In the genomic region with DNA sequence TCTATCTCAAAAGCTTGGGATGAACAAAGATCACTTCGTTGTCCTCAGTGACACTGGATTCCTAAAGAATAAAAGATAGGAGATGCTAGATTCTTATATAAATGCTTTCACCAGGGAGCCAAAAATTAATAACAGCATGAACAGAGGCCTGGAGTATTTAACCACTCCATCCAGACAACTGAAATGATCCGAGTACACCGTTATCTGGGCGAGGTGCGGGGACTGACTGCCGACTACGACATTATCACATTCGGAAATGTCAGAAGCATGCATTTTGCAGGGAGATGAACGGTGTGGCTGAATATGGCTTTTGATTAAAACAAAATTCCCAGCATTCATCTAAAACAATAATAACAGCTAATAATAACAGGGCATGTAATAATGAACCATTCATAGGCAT, we compare ENCODE assay signal across 14 cellular contexts. TPM values are rescaled to one million over a fixed set of nuclear protein-coding genes. Genes with fewer than 3 reads are reported as not detected.
DNase-seq lines count a peak whose midpoint lies in the region; ATAC-seq and TF ChIP-seq lines count a peak whose summit lies in the region.
"Had no signal": no experiment of that assay in that cellular context is flagged by ENCODE, and none has a peak within 500 bp of the region (broad histone marks: within the 10 kb centered on the region; RNA-seq: fewer than 3 reads in every experiment).

No MANE protein-coding gene starts in this region.

- H3K36me3 Mint-ChIP-seq in brain = no peaks in the 10 kb centered on the region
- H3K36me3 Mint-ChIP-seq: CD8-positive, alpha-beta memory T cell had no signal

- no peak for TF ChIP-seq EP300 in neural cell (conservative IDR thresholded peaks at IDR 0.05; ENCODE audit: poor library complexity, severe bottlenecking)

- DNase-seq in NCI-H2227 treated with DMSO at 0.1 percent for 48 hours (lab: John Stamatoyannopoulos, UW) (peak; percentile 45), NCI-H2227 (lab: John Stamatoyannopoulos, UW; ENCODE audit: unreplicated experiment) (no peak), Karpas-422 (no peak), putamen (ENCODE audit: low spot score) (no peak)
- DNase-seq in stimulated activated naive CD4-positive, alpha-beta T cell treated with Interleukin-2 at 50 U/mL for 16 hours (lab: John Stamatoyannopoulos, UW) = no peak
- DNase-seq: Caco-2; CD8-positive, alpha-beta memory T cell; GF-D8 had no signal

- H3K4me1 Mint-ChIP-seq in brain = peaks cover 17% of the 10 kb centered on the region

- H2AFZ ChIP-seq in Karpas-422 (ENCODE audit: low read length) = no peak overlapping the region
- H2AFZ ChIP-seq in neural cell (ENCODE audit: low read depth, low read length) = no peak overlapping the region

- H3K27me3 ChIP-seq in Karpas-422 (ENCODE audit: low read length) = no peaks in the 10 kb centered on the region
- H3K27me3 ChIP-seq in neural cell (ENCODE audit: insufficient read depth, low read depth, low read length) = no peaks in the 10 kb centered on the region
- H3K27me3 ChIP-seq: BLaER1 had no signal

- peak overlapping the region; percentile 68 for H3K9ac ChIP-seq in Karpas-422 (ENCODE audit: low read length)
- H3K9ac ChIP-seq in neural cell (ENCODE audit: low read length) = peak overlapping the region; percentile 34
- H3K9ac ChIP-seq: BLaER1 had no signal

- no peaks in the 10 kb centered on the region for H4K20me1 ChIP-seq in Karpas-422 (ENCODE audit: insufficient read depth, low read depth, low read length)
- H4K20me1 ChIP-seq in neural cell (ENCODE audit: insufficient read depth) = no peaks in the 10 kb centered on the region
- H4K20me1 ChIP-seq: BLaER1 had no signal

- H3K27me3 Mint-ChIP-seq in brain = peaks cover 9% of the 10 kb centered on the region

- ATAC-seq in GM18909 (IDR thresholded peaks at IDR 0.05; ENCODE audit: poor library complexity, unreplicated experiment) = no peak

- H3F3A ChIP-seq in neural cell (ENCODE audit: insufficient read depth, low read length, poor library complexity, severe bottlenecking) = no peaks in the 10 kb centered on the region

- H3K4me1 ChIP-seq in Karpas-422 (ENCODE audit: low read length) = peaks cover 15% of the 10 kb centered on the region
- H3K4me1 ChIP-seq: HAP-1 had no signal

- TF ChIP-seq RAD21 in neural cell (conservative IDR thresholded peaks at IDR 0.05) = no peak

- H3K4me2 ChIP-seq in Karpas-422 (ENCODE audit: low read depth, low read length, poor library complexity, severe bottlenecking) (peak overlapping the region; percentile 83), neural cell (ENCODE audit: low read length) (no peak overlapping the region)

- no peak for TF ChIP-seq CTCF in brain (conservative IDR thresholded peaks at IDR 0.05)
- TF ChIP-seq CTCF in neural cell (IDR thresholded peaks at IDR 0.05; ENCODE audit: poor library complexity, severe bottlenecking) = no peak

- H3K9me3 ChIP-seq in Karpas-422 (ENCODE audit: low read length) = no peaks in the 10 kb centered on the region; the same call in 1 of the 2 replicates
- H3K9me3 ChIP-seq in neural cell (ENCODE audit: low read length) = no peaks in the 10 kb centered on the region
- H3K9me3 ChIP-seq: Caco-2, HAP-1 had no signal

- H3K9me2 ChIP-seq in Karpas-422 (replicated peaks; ENCODE audit: insufficient read depth, low read length) = no peaks in the 10 kb centered on the region
- no peaks in the 10 kb centered on the region for H3K9me2 ChIP-seq in neural cell (ENCODE audit: insufficient read depth, low read length)

- peak overlapping the region; percentile 70 for H3K4me3 ChIP-seq in Karpas-422 (ENCODE audit: low read length)
- no peak overlapping the region for H3K4me3 ChIP-seq in neural cell (ENCODE audit: low read length)
- H3K4me3 ChIP-seq: BLaER1, HAP-1 had no signal

- H3K4me3 Mint-ChIP-seq in brain = no peak overlapping the region
- H3K4me3 Mint-ChIP-seq: CD8-positive, alpha-beta memory T cell had no signal

- no peaks in the 10 kb centered on the region for H3K36me3 ChIP-seq in Karpas-422 (ENCODE audit: insufficient read depth, low read length)
- no peaks in the 10 kb centered on the region for H3K36me3 ChIP-seq in neural cell (ENCODE audit: insufficient read depth, low read length)
- H3K36me3 ChIP-seq: BLaER1, HAP-1 had no signal

- H3K27ac ChIP-seq in Karpas-422 (ENCODE audit: low read length) (no peak overlapping the region), neural cell (ENCODE audit: low read length) (peak overlapping the region; percentile 22)
- H3K27ac ChIP-seq: 22Rv1, BLaER1 had no signal

- H3K9me3 Mint-ChIP-seq in brain = peaks cover 4 to 16% (median 11%) of the 10 kb centered on the region in 5 experiments

- H3K79me2 ChIP-seq in Karpas-422 (ENCODE audit: low read length) (no peaks in the 10 kb centered on the region), neural cell (replicated peaks; ENCODE audit: insufficient read depth, low read length) (no peaks in the 10 kb centered on the region)

- peak overlapping the region in 3 of 5 experiments; percentile 41 to 81 (median 62) for H3K27ac Mint-ChIP-seq in brain

TF ChIP-seq in neural cell, 6 proteins besides CTCF, POLR2A, EP300 and RAD21:
- TF ChIP-seq, protein P1, sequence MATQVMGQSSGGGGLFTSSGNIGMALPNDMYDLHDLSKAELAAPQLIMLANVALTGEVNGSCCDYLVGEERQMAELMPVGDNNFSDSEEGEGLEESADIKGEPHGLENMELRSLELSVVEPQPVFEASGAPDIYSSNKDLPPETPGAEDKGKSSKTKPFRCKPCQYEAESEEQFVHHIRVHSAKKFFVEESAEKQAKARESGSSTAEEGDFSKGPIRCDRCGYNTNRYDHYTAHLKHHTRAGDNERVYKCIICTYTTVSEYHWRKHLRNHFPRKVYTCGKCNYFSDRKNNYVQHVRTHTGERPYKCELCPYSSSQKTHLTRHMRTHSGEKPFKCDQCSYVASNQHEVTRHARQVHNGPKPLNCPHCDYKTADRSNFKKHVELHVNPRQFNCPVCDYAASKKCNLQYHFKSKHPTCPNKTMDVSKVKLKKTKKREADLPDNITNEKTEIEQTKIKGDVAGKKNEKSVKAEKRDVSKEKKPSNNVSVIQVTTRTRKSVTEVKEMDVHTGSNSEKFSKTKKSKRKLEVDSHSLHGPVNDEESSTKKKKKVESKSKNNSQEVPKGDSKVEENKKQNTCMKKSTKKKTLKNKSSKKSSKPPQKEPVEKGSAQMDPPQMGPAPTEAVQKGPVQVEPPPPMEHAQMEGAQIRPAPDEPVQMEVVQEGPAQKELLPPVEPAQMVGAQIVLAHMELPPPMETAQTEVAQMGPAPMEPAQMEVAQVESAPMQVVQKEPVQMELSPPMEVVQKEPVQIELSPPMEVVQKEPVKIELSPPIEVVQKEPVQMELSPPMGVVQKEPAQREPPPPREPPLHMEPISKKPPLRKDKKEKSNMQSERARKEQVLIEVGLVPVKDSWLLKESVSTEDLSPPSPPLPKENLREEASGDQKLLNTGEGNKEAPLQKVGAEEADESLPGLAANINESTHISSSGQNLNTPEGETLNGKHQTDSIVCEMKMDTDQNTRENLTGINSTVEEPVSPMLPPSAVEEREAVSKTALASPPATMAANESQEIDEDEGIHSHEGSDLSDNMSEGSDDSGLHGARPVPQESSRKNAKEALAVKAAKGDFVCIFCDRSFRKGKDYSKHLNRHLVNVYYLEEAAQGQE (IDR thresholded peaks at IDR 0.05; ENCODE audit: borderline replicate concordance) = no peak
- no peak for TF ChIP-seq SMC3 (conservative IDR thresholded peaks at IDR 0.05; ENCODE audit: poor library complexity)
- no peak for TF ChIP-seq TAF1 (IDR thresholded peaks at IDR 0.05; ENCODE audit: low read depth)
- TF ChIP-seq EZH2 (IDR thresholded peaks at IDR 0.05; ENCODE audit: borderline replicate concordance, insufficient read depth, low read length, poor library complexity, severe bottlenecking) = no peak
- TF ChIP-seq MXI1 (conservative IDR thresholded peaks at IDR 0.05; ENCODE audit: poor library complexity, severe bottlenecking) = no peak
- no peak for TF ChIP-seq POLR2AphosphoS5 (IDR thresholded peaks at IDR 0.05)

RNA-seq across cellular contexts. Expression of a gene that starts 56.6 kb away (rescaled TPM):
- not detected in 2 replicates for total RNA-seq in Karpas-422 (2014; rRNA removed; shearing (Covaris generic); ENCODE audit: low replicate concordance)
- polyA plus RNA-seq in brain (ENCODE audit: insufficient read depth, low read depth, low replicate concordance) (0.14 TPM), neural cell (not detected in 2 replicates)
- polyA minus RNA-seq in neural cell = not detected in 2 replicates
- total RNA-seq: Caco-2; CD8-positive, alpha-beta memory T cell had no signal
- polyA plus RNA-seq: CD8-positive, alpha-beta memory T cell had no signal
